1 cellular context compared by ENCODE assay signal in the genomic region with DNA sequence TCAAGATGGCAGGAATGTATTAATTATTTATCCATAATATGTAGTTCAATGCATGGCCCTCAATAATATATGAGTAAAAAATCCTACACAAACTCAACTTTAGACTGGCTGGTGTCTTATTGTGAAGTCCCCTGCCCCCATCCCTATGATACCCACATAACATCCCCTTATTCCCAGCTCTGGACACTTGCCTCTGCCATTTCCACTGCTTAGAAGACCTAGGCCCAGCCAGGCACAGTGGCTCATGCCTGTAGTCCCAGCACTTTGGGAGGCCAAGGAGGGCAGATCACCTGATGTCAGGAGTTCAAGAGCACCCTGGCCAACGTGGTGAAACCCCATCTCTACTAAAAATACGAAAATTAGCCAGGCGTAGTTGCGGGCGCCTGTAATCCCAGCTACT.
TF ChIP-seq lines count a peak whose summit lies in the region.

No MANE protein-coding gene starts in this region.

TF ChIP-seq in WTC11, 78 proteins besides CTCF, POLR2A, EP300 and RAD21 (continued from another document):
- TF ChIP-seq, protein P1, sequence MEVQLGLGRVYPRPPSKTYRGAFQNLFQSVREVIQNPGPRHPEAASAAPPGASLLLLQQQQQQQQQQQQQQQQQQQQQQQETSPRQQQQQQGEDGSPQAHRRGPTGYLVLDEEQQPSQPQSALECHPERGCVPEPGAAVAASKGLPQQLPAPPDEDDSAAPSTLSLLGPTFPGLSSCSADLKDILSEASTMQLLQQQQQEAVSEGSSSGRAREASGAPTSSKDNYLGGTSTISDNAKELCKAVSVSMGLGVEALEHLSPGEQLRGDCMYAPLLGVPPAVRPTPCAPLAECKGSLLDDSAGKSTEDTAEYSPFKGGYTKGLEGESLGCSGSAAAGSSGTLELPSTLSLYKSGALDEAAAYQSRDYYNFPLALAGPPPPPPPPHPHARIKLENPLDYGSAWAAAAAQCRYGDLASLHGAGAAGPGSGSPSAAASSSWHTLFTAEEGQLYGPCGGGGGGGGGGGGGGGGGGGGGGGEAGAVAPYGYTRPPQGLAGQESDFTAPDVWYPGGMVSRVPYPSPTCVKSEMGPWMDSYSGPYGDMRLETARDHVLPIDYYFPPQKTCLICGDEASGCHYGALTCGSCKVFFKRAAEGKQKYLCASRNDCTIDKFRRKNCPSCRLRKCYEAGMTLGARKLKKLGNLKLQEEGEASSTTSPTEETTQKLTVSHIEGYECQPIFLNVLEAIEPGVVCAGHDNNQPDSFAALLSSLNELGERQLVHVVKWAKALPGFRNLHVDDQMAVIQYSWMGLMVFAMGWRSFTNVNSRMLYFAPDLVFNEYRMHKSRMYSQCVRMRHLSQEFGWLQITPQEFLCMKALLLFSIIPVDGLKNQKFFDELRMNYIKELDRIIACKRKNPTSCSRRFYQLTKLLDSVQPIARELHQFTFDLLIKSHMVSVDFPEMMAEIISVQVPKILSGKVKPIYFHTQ (CRISPR knock-in tag; IDR thresholded peaks at IDR 0.05), result peak; percentile 90; the same call in 1 of the 2 replicates
- TF ChIP-seq, protein P2, sequence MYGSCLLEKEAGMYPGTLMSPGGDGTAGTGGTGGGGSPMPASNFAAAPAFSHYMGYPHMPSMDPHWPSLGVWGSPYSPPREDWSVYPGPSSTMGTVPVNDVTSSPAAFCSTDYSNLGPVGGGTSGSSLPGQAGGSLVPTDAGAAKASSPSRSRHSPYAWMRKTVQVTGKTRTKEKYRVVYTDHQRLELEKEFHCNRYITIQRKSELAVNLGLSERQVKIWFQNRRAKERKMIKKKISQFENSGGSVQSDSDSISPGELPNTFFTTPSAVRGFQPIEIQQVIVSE (CRISPR knock-in tag; IDR thresholded peaks at IDR 0.05; ENCODE audit: borderline replicate concordance), result no peak
- TF ChIP-seq, protein P3, sequence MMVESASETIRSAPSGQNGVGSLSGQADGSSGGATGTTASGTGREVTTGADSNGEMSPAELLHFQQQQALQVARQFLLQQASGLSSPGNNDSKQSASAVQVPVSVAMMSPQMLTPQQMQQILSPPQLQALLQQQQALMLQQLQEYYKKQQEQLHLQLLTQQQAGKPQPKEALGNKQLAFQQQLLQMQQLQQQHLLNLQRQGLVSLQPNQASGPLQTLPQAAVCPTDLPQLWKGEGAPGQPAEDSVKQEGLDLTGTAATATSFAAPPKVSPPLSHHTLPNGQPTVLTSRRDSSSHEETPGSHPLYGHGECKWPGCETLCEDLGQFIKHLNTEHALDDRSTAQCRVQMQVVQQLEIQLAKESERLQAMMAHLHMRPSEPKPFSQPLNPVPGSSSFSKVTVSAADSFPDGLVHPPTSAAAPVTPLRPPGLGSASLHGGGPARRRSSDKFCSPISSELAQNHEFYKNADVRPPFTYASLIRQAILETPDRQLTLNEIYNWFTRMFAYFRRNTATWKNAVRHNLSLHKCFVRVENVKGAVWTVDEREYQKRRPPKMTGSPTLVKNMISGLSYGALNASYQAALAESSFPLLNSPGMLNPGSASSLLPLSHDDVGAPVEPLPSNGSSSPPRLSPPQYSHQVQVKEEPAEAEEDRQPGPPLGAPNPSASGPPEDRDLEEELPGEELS (CRISPR knock-in tag; IDR thresholded peaks at IDR 0.05), result no peak
- TF ChIP-seq NFATC4 (CRISPR knock-in tag; IDR thresholded peaks at IDR 0.05) (0 out of 2 replicates have a peak, but pooled peaks have one; percentile 67), TP53 (CRISPR knock-in tag; IDR thresholded peaks at IDR 0.05) (no peak), PRRX2 (CRISPR knock-in tag; IDR thresholded peaks at IDR 0.05) (peak; percentile 32; the same call in 1 of the 2 replicates), MYBL2 (CRISPR knock-in tag; IDR thresholded peaks at IDR 0.05) (no peak), ZNF317 (CRISPR knock-in tag; IDR thresholded peaks at IDR 0.05; ENCODE audit: borderline replicate concordance, low read depth) (no peak), TEAD1 (CRISPR knock-in tag; IDR thresholded peaks at IDR 0.05) (no peak), ZNF671 (CRISPR knock-in tag; IDR thresholded peaks at IDR 0.05) (peak; percentile 84; the same call in 1 of the 2 replicates)
- TF ChIP-seq, protein P4, sequence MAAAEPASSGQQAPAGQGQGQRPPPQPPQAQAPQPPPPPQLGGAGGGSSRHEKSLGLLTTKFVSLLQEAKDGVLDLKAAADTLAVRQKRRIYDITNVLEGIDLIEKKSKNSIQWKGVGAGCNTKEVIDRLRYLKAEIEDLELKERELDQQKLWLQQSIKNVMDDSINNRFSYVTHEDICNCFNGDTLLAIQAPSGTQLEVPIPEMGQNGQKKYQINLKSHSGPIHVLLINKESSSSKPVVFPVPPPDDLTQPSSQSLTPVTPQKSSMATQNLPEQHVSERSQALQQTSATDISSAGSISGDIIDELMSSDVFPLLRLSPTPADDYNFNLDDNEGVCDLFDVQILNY (CRISPR knock-in tag; IDR thresholded peaks at IDR 0.05), result no peak
- TF ChIP-seq, protein P5, sequence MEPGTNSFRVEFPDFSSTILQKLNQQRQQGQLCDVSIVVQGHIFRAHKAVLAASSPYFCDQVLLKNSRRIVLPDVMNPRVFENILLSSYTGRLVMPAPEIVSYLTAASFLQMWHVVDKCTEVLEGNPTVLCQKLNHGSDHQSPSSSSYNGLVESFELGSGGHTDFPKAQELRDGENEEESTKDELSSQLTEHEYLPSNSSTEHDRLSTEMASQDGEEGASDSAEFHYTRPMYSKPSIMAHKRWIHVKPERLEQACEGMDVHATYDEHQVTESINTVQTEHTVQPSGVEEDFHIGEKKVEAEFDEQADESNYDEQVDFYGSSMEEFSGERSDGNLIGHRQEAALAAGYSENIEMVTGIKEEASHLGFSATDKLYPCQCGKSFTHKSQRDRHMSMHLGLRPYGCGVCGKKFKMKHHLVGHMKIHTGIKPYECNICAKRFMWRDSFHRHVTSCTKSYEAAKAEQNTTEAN (CRISPR knock-in tag; IDR thresholded peaks at IDR 0.05), result no peak
- TF ChIP-seq, protein P6, sequence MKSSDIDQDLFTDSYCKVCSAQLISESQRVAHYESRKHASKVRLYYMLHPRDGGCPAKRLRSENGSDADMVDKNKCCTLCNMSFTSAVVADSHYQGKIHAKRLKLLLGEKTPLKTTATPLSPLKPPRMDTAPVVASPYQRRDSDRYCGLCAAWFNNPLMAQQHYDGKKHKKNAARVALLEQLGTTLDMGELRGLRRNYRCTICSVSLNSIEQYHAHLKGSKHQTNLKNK (CRISPR knock-in tag; IDR thresholded peaks at IDR 0.05), result no peak
- TF ChIP-seq, protein P7, sequence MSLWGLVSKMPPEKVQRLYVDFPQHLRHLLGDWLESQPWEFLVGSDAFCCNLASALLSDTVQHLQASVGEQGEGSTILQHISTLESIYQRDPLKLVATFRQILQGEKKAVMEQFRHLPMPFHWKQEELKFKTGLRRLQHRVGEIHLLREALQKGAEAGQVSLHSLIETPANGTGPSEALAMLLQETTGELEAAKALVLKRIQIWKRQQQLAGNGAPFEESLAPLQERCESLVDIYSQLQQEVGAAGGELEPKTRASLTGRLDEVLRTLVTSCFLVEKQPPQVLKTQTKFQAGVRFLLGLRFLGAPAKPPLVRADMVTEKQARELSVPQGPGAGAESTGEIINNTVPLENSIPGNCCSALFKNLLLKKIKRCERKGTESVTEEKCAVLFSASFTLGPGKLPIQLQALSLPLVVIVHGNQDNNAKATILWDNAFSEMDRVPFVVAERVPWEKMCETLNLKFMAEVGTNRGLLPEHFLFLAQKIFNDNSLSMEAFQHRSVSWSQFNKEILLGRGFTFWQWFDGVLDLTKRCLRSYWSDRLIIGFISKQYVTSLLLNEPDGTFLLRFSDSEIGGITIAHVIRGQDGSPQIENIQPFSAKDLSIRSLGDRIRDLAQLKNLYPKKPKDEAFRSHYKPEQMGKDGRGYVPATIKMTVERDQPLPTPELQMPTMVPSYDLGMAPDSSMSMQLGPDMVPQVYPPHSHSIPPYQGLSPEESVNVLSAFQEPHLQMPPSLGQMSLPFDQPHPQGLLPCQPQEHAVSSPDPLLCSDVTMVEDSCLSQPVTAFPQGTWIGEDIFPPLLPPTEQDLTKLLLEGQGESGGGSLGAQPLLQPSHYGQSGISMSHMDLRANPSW (CRISPR knock-in tag; conservative IDR thresholded peaks at IDR 0.05; ENCODE audit: low read depth), result no peak
- TF ChIP-seq, protein P8, sequence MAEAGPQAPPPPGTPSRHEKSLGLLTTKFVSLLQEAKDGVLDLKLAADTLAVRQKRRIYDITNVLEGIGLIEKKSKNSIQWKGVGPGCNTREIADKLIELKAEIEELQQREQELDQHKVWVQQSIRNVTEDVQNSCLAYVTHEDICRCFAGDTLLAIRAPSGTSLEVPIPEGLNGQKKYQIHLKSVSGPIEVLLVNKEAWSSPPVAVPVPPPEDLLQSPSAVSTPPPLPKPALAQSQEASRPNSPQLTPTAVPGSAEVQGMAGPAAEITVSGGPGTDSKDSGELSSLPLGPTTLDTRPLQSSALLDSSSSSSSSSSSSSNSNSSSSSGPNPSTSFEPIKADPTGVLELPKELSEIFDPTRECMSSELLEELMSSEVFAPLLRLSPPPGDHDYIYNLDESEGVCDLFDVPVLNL (CRISPR knock-in tag; IDR thresholded peaks at IDR 0.05; ENCODE audit: borderline replicate concordance, low read depth), result no peak
- TF ChIP-seq, protein P9, sequence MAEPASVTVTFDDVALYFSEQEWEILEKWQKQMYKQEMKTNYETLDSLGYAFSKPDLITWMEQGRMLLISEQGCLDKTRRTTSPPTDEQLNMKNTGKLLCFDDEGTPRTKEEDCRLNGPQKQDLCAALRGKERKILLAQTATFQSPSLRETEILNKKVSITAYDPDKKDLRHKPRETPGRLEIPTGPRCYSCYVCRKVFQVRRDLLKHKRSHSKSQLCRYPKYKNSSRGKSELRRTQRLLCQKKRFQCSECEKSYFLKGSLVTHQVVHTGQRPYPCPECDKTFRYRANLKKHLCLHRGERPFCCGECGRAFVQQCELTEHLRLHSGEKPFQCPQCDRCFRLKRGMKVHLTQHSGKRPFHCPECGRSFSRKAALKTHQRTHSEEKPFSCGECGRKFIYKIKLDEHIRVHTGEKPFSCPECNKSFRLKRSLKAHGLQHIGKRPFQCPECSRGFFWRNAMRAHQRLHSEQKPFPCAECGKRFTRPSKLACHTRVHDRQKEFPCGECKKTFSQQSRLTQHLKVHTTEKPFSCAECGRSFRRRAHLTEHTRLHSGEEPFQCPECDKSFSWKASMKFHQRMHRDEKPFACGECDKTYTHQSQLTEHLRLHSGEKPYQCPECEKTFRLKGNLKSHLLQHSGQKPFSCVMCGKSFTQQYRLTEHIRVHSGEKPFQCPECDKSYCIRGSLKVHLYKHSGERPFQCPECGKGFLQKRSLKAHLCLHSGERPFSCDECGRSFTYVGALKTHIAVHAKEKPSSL (CRISPR knock-in tag; conservative IDR thresholded peaks at IDR 0.05), result no peak
- TF ChIP-seq, protein P10, sequence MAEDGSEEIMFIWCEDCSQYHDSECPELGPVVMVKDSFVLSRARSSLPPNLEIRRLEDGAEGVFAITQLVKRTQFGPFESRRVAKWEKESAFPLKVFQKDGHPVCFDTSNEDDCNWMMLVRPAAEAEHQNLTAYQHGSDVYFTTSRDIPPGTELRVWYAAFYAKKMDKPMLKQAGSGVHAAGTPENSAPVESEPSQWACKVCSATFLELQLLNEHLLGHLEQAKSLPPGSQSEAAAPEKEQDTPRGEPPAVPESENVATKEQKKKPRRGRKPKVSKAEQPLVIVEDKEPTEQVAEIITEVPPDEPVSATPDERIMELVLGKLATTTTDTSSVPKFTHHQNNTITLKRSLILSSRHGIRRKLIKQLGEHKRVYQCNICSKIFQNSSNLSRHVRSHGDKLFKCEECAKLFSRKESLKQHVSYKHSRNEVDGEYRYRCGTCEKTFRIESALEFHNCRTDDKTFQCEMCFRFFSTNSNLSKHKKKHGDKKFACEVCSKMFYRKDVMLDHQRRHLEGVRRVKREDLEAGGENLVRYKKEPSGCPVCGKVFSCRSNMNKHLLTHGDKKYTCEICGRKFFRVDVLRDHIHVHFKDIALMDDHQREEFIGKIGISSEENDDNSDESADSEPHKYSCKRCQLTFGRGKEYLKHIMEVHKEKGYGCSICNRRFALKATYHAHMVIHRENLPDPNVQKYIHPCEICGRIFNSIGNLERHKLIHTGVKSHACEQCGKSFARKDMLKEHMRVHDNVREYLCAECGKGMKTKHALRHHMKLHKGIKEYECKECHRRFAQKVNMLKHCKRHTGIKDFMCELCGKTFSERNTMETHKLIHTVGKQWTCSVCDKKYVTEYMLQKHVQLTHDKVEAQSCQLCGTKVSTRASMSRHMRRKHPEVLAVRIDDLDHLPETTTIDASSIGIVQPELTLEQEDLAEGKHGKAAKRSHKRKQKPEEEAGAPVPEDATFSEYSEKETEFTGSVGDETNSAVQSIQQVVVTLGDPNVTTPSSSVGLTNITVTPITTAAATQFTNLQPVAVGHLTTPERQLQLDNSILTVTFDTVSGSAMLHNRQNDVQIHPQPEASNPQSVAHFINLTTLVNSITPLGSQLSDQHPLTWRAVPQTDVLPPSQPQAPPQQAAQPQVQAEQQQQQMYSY (CRISPR knock-in tag; IDR thresholded peaks at IDR 0.05), result no peak
TF ChIP-seq in WTC11: peak in this region for 4.
